ENCODE assay signal across 19 cellular contexts in the genomic region with DNA sequence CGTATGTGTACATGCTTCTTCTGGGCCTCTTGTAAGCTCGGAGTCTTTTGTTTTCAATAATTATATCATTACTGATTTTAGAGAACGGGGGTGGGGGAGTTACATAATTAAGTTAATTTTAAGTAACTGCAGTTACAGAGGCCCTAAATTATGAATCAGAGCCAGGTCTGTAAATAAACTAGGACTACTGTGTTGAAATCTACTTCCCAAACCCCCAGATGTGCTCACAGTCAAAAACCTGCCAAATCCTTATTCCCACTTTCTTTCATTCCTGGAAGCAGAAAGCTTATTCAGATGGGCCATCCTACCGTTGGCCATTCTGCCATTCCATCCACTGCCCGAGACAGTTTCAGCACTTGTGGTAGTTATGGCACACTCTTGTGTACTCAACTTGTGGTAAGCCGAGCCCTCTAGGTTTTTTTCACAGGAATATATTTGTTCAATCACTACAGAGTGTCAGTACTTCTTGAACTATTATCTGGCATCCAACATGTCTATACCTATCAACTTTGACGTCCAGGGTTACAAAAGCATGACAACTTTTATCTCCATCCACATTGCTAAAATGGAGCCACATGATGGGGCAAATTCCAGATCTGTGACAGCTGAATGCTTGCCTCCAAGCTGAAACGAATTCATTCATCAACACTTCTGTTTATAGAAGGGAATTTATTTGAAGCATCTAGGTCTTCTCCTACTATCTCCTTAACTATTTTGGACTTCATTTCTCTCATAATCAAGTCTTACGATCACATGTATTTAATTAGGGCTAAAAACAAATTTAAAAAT.
"Had no signal": no experiment of that assay in that cellular context is flagged by ENCODE, and none has a peak within 500 bp of the region (broad histone marks: within the 10 kb centered on the region; RNA-seq: fewer than 3 reads in every experiment).

No MANE protein-coding gene starts in this region.

- ATAC-seq: activated T-cell treated with anti-CD3 and anti-CD28 coated beads, Interleukin-2, amount 50 U/mL, for 72 hours; esophagus mucosa; natural killer cell had no signal

- H3K4me3 ChIP-seq: ascending aorta, suprapubic skin, vagina had no signal

- H3K27ac ChIP-seq: ascending aorta, parathyroid adenoma, suprapubic skin, vagina, WERI-Rb-1 had no signal

- H3K79me2 ChIP-seq: parathyroid adenoma had no signal

- H3K36me3 ChIP-seq: vagina had no signal

- H3K27me3 ChIP-seq: ascending aorta, suprapubic skin, vagina had no signal

- H2AFZ ChIP-seq: parathyroid adenoma had no signal

- H3K9ac ChIP-seq: parathyroid adenoma had no signal

- DNase-seq: activated CD4-positive, alpha-beta T cell treated with anti-CD3 and anti-CD28 coated beads for 1 hour; activated CD4-positive, alpha-beta T cell treated with anti-CD3 and anti-CD28 coated beads, Interleukin-2, amount 50 U/mL, for 4 hours; activated effector memory CD4-positive, alpha-beta T cell treated with anti-CD3 and anti-CD28 coated beads, Interleukin-2, amount 50 U/mL, for 16 hours; activated naive CD4-positive, alpha-beta T cell treated with anti-CD3 and anti-CD28 coated beads, Interleukin-2, amount 50 U/mL, for 16 hours; activated T-cell treated with anti-CD3 and anti-CD28 coated beads, Interleukin-2, amount 50 U/mL, for 72 hours; cerebellar nuclear complex; effector CD8-positive, alpha-beta T cell; foreskin melanocyte; mesendoderm; natural killer cell; stimulated activated CD4-positive, alpha-beta T cell treated with anti-CD3 and anti-CD28 coated beads, Interleukin-2, amount 100 ng/mL, for 24 hours; SW 1271; T-helper 2 cell; WERI-Rb-1 had no signal

- H3K9me3 ChIP-seq: ascending aorta, suprapubic skin, vagina had no signal
